In the genomic region with DNA sequence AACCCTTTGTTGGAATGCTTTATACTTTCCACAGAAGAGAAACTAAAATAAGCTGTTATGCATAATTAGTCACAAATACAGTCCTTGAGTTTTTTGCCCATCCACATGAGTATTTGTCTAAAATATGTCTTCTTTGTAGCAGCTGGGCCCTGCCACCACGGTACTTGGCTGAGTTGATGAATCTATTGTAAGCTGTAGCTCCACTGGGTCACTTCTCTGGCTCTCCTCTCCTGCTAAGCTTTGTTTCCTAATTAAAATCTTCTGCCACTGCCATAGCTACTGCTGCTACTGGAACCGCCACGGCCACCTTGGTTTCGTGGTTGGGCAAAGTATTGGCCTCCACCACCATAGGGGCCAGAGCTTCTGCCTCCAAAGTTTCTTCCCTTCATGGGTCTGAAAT, we compare ENCODE assay signal across 7 cellular contexts. TPM values are rescaled to one million over a fixed set of nuclear protein-coding genes. Genes with fewer than 3 reads are reported as not detected.
A peak's percentile ranks its signal among the peaks of the same experiment; 100 is the strongest.
DNase-seq lines count a peak whose midpoint lies in the region; ATAC-seq and TF ChIP-seq lines count a peak whose summit lies in the region.
"Not testable (repeated sequence)": the region's sequence is repeated elsewhere in the genome, so short reads cannot be mapped to it uniquely, and the experiment has no call there.

No MANE protein-coding gene starts in this region.

- H3K4me3 Mint-ChIP-seq in CD8-positive, alpha-beta T cell; activated B cell treated with CpG ODN at 0.5 μM for 24 hours; activated T-cell treated with anti-CD3 and anti-CD28 coated beads, Interleukin-2, amount 50 U/mL, for 24 hours; endothelial cell (ENCODE audit: unreplicated experiment): not testable (repeated sequence)
- H3K4me3 Mint-ChIP-seq in naive thymus-derived CD8-positive, alpha-beta T cell = peak overlapping the region in 1 of 10 donors; percentile 2

- intact Hi-C loops in CD8-positive, alpha-beta T cell (cut with DNase I, micrococcal nuclease); activated B cell treated with CpG ODN at 0.5 μM for 24 hours (cut with micrococcal nuclease): not testable (repeated sequence)

- not testable (repeated sequence) for H3K36me3 ChIP-seq in CD8-positive, alpha-beta T cell (ENCODE audit: insufficient read depth, low read length)

- not testable (repeated sequence) for H3K9me3 ChIP-seq in CD8-positive, alpha-beta T cell (ENCODE audit: low read length)

- POLR2A ChIA-PET in CD8-positive, alpha-beta T cell (lab: Charles Lee) = interaction anchor here (0.6 kb wide), 1 partner anchor 29 kb away, joined by 4 read pairs; no protein-coding TSS in a partner anchor
- POLR2A ChIA-PET in activated B cell treated with CpG ODN at 0.5 μM for 24 hours (lab: Charles Lee) = interaction anchor here (0.6 to 11.6 kb wide), 4 partner anchors 16 to 81 kb away, joined by 3 to 201 read pairs (median 4); a partner anchor contains a TSS
- POLR2A ChIA-PET in naive thymus-derived CD8-positive, alpha-beta T cell (lab: Charles Lee) = interaction anchor here (0.6 to 6.7 kb wide), 6 partner anchors 9 to 80 kb away, joined by 3 to 97 read pairs (median 5); a partner anchor contains a TSS

- not testable (repeated sequence) for H3K4me3 ChIP-seq in CD8-positive, alpha-beta T cell (ENCODE audit: low read depth, low read length)

- not testable (repeated sequence) for H3K9me3 Mint-ChIP-seq in CD8-positive, alpha-beta T cell; activated B cell treated with CpG ODN at 0.5 μM for 24 hours; activated T-cell treated with anti-CD3 and anti-CD28 coated beads, Interleukin-2, amount 50 U/mL, for 24 hours; endothelial cell (ENCODE audit: unreplicated experiment)
- H3K9me3 Mint-ChIP-seq in activated naive CD4-positive, alpha-beta T cell treated with anti-CD3 and anti-CD28 coated beads, Interleukin-2, amount 50 U/mL, for 72 hours = peaks cover 5 to 11% of the 10 kb centered on the region in 2 donors
- H3K9me3 Mint-ChIP-seq in naive thymus-derived CD8-positive, alpha-beta T cell = peaks cover 0 to 18% (median 6%) of the 10 kb centered on the region in 9 donors

- ATAC-seq in CD8-positive, alpha-beta T cell; activated B cell treated with CpG ODN at 0.5 μM for 24 hours (ENCODE audit: low read depth); activated naive CD4-positive, alpha-beta T cell treated with anti-CD3 and anti-CD28 coated beads, Interleukin-2, amount 50 U/mL, for 72 hours; naive thymus-derived CD8-positive, alpha-beta T cell; stimulated activated naive CD8-positive, alpha-beta T cell treated with anti-CD3 and anti-CD28 coated beads, Interleukin-15, Interleukin-2, amounts not matched to agents 100 U/mL and 50 U/mL, for 24 hours: not testable (repeated sequence)

- CTCF ChIA-PET in CD8-positive, alpha-beta T cell (lab: Charles Lee) = interaction anchor here (1.0 to 1.8 kb wide), 3 partner anchors 13 to 41 kb away, joined by 3 to 6 read pairs (median 4); no protein-coding TSS in a partner anchor
- CTCF ChIA-PET in activated B cell treated with CpG ODN at 0.5 μM for 24 hours (lab: Charles Lee) = interaction anchor here (0.7 kb wide), 2 partner anchors 8 to 55 kb away, joined by 3 read pairs; no protein-coding TSS in a partner anchor

- H3K4me1 ChIP-seq in CD8-positive, alpha-beta T cell (ENCODE audit: insufficient read depth, low read length) = peaks cover 36% of the 10 kb centered on the region

- not testable (repeated sequence) for DNase-seq in CD8-positive, alpha-beta T cell; activated B cell treated with CpG ODN at 0.5 μM for 24 hours; activated T-cell treated with anti-CD3 and anti-CD28 coated beads, Interleukin-2, amount 50 U/mL, for 24 hours; activated naive CD4-positive, alpha-beta T cell treated with anti-CD3 and anti-CD28 coated beads, Interleukin-2, amount 50 U/mL, for 72 hours (ENCODE audit: low spot score in 2 of 2); endothelial cell (ENCODE audit: low spot score); naive thymus-derived CD8-positive, alpha-beta T cell
- DNase-seq in stimulated activated naive CD8-positive, alpha-beta T cell treated with anti-CD3 and anti-CD28 coated beads, Interleukin-15, Interleukin-2, amounts not matched to agents 100 U/mL and 50 U/mL, for 24 hours = peak; percentile 46

- H3K4me1 Mint-ChIP-seq in CD8-positive, alpha-beta T cell (ENCODE audit: low read depth) = peaks cover 38% of the 10 kb centered on the region
- peaks cover 65% of the 10 kb centered on the region for H3K4me1 Mint-ChIP-seq in activated B cell treated with CpG ODN at 0.5 μM for 24 hours
- H3K4me1 Mint-ChIP-seq in activated T-cell treated with anti-CD3 and anti-CD28 coated beads, Interleukin-2, amount 50 U/mL, for 24 hours (ENCODE audit: low read depth) = peaks cover 47% of the 10 kb centered on the region
- not testable (repeated sequence) for H3K4me1 Mint-ChIP-seq in endothelial cell (ENCODE audit: unreplicated experiment)
- H3K4me1 Mint-ChIP-seq in naive thymus-derived CD8-positive, alpha-beta T cell = peaks cover 17 to 63% (median 41%) of the 10 kb centered on the region in 4 donors

- TF ChIP-seq CTCF in CD8-positive, alpha-beta T cell (IDR thresholded peaks at IDR 0.05); activated B cell treated with CpG ODN at 0.5 μM for 24 hours (IDR thresholded peaks at IDR 0.05); endothelial cell (IDR thresholded peaks at IDR 0.05; ENCODE audit: unreplicated experiment): not testable (repeated sequence)

- H3K36me3 Mint-ChIP-seq in CD8-positive, alpha-beta T cell; activated B cell treated with CpG ODN at 0.5 μM for 24 hours (ENCODE audit: low read depth); activated T-cell treated with anti-CD3 and anti-CD28 coated beads, Interleukin-2, amount 50 U/mL, for 24 hours (ENCODE audit: low read depth); activated naive CD4-positive, alpha-beta T cell treated with anti-CD3 and anti-CD28 coated beads, Interleukin-2, amount 50 U/mL, for 72 hours; endothelial cell (ENCODE audit: low read depth, unreplicated experiment); naive thymus-derived CD8-positive, alpha-beta T cell: not testable (repeated sequence)

- peak overlapping the region; percentile 20 for H3K27ac Mint-ChIP-seq in CD8-positive, alpha-beta T cell
- H3K27ac Mint-ChIP-seq in activated B cell treated with CpG ODN at 0.5 μM for 24 hours (peak overlapping the region; percentile 0), endothelial cell (ENCODE audit: unreplicated experiment) (peak overlapping the region; percentile 8)
- peak overlapping the region; percentile 78 for H3K27ac Mint-ChIP-seq in activated T-cell treated with anti-CD3 and anti-CD28 coated beads, Interleukin-2, amount 50 U/mL, for 24 hours
- peak overlapping the region; percentile 0 to 83 for H3K27ac Mint-ChIP-seq in activated naive CD4-positive, alpha-beta T cell treated with anti-CD3 and anti-CD28 coated beads, Interleukin-2, amount 50 U/mL, for 72 hours
- peak overlapping the region in 9 of 10 donors; percentile 3 to 84 (median 74) for H3K27ac Mint-ChIP-seq in naive thymus-derived CD8-positive, alpha-beta T cell

- not testable (repeated sequence) for H3K27me3 Mint-ChIP-seq in CD8-positive, alpha-beta T cell (ENCODE audit: low read depth); activated B cell treated with CpG ODN at 0.5 μM for 24 hours; activated T-cell treated with anti-CD3 and anti-CD28 coated beads, Interleukin-2, amount 50 U/mL, for 24 hours; endothelial cell (ENCODE audit: unreplicated experiment); naive thymus-derived CD8-positive, alpha-beta T cell

- not testable (repeated sequence) for H3K27me3 ChIP-seq in CD8-positive, alpha-beta T cell (ENCODE audit: insufficient read depth, low read length)

- not testable (repeated sequence) for H3K27ac ChIP-seq in CD8-positive, alpha-beta T cell (ENCODE audit: low read depth, low read length)

RNA-seq across cellular contexts. Expression of a gene that starts 23.9 kb away (rescaled TPM):
- total RNA-seq in CD8-positive, alpha-beta T cell = 100 to 1,000 TPM; 105 TPM
- 135 and 166 TPM in 2 replicates for total RNA-seq in activated B cell treated with CpG ODN at 0.5 μM for 24 hours
- total RNA-seq in activated naive CD4-positive, alpha-beta T cell treated with anti-CD3 and anti-CD28 coated beads, Interleukin-2, amount 50 U/mL, for 72 hours = 10 to 100 TPM; 26.8 to 49.7 TPM
- 17.1 TPM for total RNA-seq in endothelial cell (ENCODE audit: unreplicated experiment)
- total RNA-seq in naive thymus-derived CD8-positive, alpha-beta T cell = 10 to 100 TPM; 58.4 to 62.9 TPM
- polyA plus RNA-seq in naive thymus-derived CD8-positive, alpha-beta T cell = 10 to 100 TPM in 2 of 3 donors, 1 to 10 TPM in 1; 9.3 to 12.0 (median 11.2) TPM

RNA-seq across cellular contexts. Expression of a gene that starts 53.3 kb away (rescaled TPM):
- 10 to 100 TPM; 85.9 to 88.3 TPM for total RNA-seq in CD8-positive, alpha-beta T cell
- 98.2 and 104 TPM in 2 replicates for total RNA-seq in activated B cell treated with CpG ODN at 0.5 μM for 24 hours
- 100 to 1,000 TPM; 133 to 188 TPM for total RNA-seq in activated naive CD4-positive, alpha-beta T cell treated with anti-CD3 and anti-CD28 coated beads, Interleukin-2, amount 50 U/mL, for 72 hours
- total RNA-seq in endothelial cell (ENCODE audit: unreplicated experiment) = 482 TPM
- total RNA-seq in naive thymus-derived CD8-positive, alpha-beta T cell = 10 to 100 TPM; 75.9 to 76.9 TPM
- polyA plus RNA-seq in naive thymus-derived CD8-positive, alpha-beta T cell = 100 to 1,000 TPM; 186 to 204 (median 186) TPM

Comparison
In these comparisons a context has a peak if more than half of its experiments do, and no peak if none do; other contexts are left out.
1. H3K27ac Mint-ChIP-seq: peak in every context shown above with its lines; median percentile 78 in activated T-cell treated with anti-CD3 and anti-CD28 coated beads, Interleukin-2, amount 50 U/mL, for 24 hours; 74 in naive thymus-derived CD8-positive, alpha-beta T cell; 42 in activated naive CD4-positive, alpha-beta T cell treated with anti-CD3 and anti-CD28 coated beads, Interleukin-2, amount 50 U/mL, for 72 hours; 20 in CD8-positive, alpha-beta T cell; 8 in endothelial cell; 0 in activated B cell treated with CpG ODN at 0.5 μM for 24 hours.